ENCODE assay signal across 34 cellular contexts in genomic region chr4:167973513-167973912, GRCh38.
"Had no signal": no experiment of that assay in that cellular context is flagged by ENCODE, and none has a peak within 500 bp of the region (broad histone marks: within the 10 kb centered on the region; RNA-seq: fewer than 3 reads in every experiment).

No MANE protein-coding gene starts in this region.

- ATAC-seq: activated naive CD4-positive, alpha-beta T cell treated with anti-CD3 and anti-CD28 coated beads, Interleukin-2, amount 50 U/mL, for 72 hours; activated naive CD8-positive, alpha-beta T cell treated with anti-CD3 and anti-CD28 coated beads, Interleukin-2, amount 50 U/mL, for 24 hours; activated T-cell treated with anti-CD3 and anti-CD28 coated beads, Interleukin-2, amount 50 U/mL, for 4 hours; activated T-cell treated with anti-CD3 and anti-CD28 coated beads, Interleukin-2, amount 50 U/mL, for 72 hours; activated T-helper 17 cell treated with anti-CD3 and anti-CD28 coated beads, Interleukin-2, amount 50 U/mL, for 72 hours; body of pancreas had no signal

- H3K4me1 Mint-ChIP-seq: activated naive CD4-positive, alpha-beta T cell treated with anti-CD3 and anti-CD28 coated beads, Interleukin-2, amount 10 ng/mL, durations not matched to agents 7 days and 5 days; activated naive CD4-positive, alpha-beta T cell treated with anti-CD3 and anti-CD28 coated beads, Interleukin-2, amount 50 U/mL, for 24 hours; activated naive CD8-positive, alpha-beta T cell treated with anti-CD3 and anti-CD28 coated beads for 36 hours; activated naive CD8-positive, alpha-beta T cell treated with anti-CD3 and anti-CD28 coated beads, Interleukin-2, amount 10 ng/mL, durations not matched to agents 7 days and 5 days; activated naive CD8-positive, alpha-beta T cell treated with anti-CD3 and anti-CD28 coated beads, Interleukin-2, amount 50 U/mL, for 24 hours; activated T-helper 17 cell treated with anti-CD3 and anti-CD28 coated beads, Interleukin-2, amount 50 U/mL, for 72 hours; brain; central memory CD8-positive, alpha-beta T cell had no signal

- H3K36me3 Mint-ChIP-seq: activated naive CD4-positive, alpha-beta T cell treated with anti-CD3 and anti-CD28 coated beads, Interleukin-2, amount 10 ng/mL, durations not matched to agents 7 days and 5 days; activated naive CD4-positive, alpha-beta T cell treated with anti-CD3 and anti-CD28 coated beads, Interleukin-2, amount 50 U/mL, for 24 hours; activated naive CD8-positive, alpha-beta T cell; activated naive CD8-positive, alpha-beta T cell treated with anti-CD3 and anti-CD28 coated beads for 36 hours; activated naive CD8-positive, alpha-beta T cell treated with anti-CD3 and anti-CD28 coated beads, Interleukin-2, amount 10 ng/mL, durations not matched to agents 7 days and 5 days; brain had no signal

- H3K4me3 Mint-ChIP-seq: activated naive CD4-positive, alpha-beta T cell treated with anti-CD3 and anti-CD28 coated beads for 36 hours; activated naive CD4-positive, alpha-beta T cell treated with anti-CD3 and anti-CD28 coated beads, Interleukin-2, amount 10 ng/mL, durations not matched to agents 7 days and 5 days; activated naive CD4-positive, alpha-beta T cell treated with anti-CD3 and anti-CD28 coated beads, Interleukin-2, amount 50 U/mL, for 24 hours; activated naive CD8-positive, alpha-beta T cell; activated naive CD8-positive, alpha-beta T cell treated with anti-CD3 and anti-CD28 coated beads for 36 hours; activated naive CD8-positive, alpha-beta T cell treated with anti-CD3 and anti-CD28 coated beads, Interleukin-2, amount 10 ng/mL, durations not matched to agents 7 days and 5 days; activated naive CD8-positive, alpha-beta T cell treated with anti-CD3 and anti-CD28 coated beads, Interleukin-2, amount 50 U/mL, for 24 hours; activated T-cell treated with anti-CD3 and anti-CD28 coated beads, Interleukin-2, amount 50 U/mL, for 24 hours; activated T-cell treated with anti-CD3 and anti-CD28 coated beads, Interleukin-2, amount 50 U/mL, for 4 hours; activated T-cell treated with anti-CD3 and anti-CD28 coated beads, Interleukin-2, amount 50 U/mL, for 72 hours; activated T-helper 1 cell treated with anti-CD3 and anti-CD28 coated beads, Interleukin-12 subunit alpha, Interleukin-12 subunit beta, Interleukin-2, Interleukin-4 antibody, amounts not matched to agents 30 ng/mL and 10 ng/mL and 1 ng/mL, durations not matched to agents 14 hours and 24 hours and 36 hours; activated T-helper 17 cell treated with anti-CD3 and anti-CD28 coated beads, Interleukin-2, amount 50 U/mL, for 72 hours; brain; central memory CD8-positive, alpha-beta T cell had no signal

- H3K27me3 Mint-ChIP-seq: activated naive CD4-positive, alpha-beta T cell treated with anti-CD3 and anti-CD28 coated beads, Interleukin-2, amount 10 ng/mL, durations not matched to agents 7 days and 5 days; activated naive CD4-positive, alpha-beta T cell treated with anti-CD3 and anti-CD28 coated beads, Interleukin-2, amount 50 U/mL, for 24 hours; activated naive CD8-positive, alpha-beta T cell; activated naive CD8-positive, alpha-beta T cell treated with anti-CD3 and anti-CD28 coated beads for 36 hours; activated naive CD8-positive, alpha-beta T cell treated with anti-CD3 and anti-CD28 coated beads, Interleukin-2, amount 10 ng/mL, durations not matched to agents 7 days and 5 days; activated naive CD8-positive, alpha-beta T cell treated with anti-CD3 and anti-CD28 coated beads, Interleukin-2, amount 50 U/mL, for 24 hours; activated T-cell treated with anti-CD3 and anti-CD28 coated beads, Interleukin-2, amount 50 U/mL, for 24 hours; activated T-helper 17 cell treated with anti-CD3 and anti-CD28 coated beads, Interleukin-2, amount 50 U/mL, for 72 hours; central memory CD8-positive, alpha-beta T cell had no signal

- H3K27ac Mint-ChIP-seq: activated naive CD4-positive, alpha-beta T cell treated with anti-CD3 and anti-CD28 coated beads for 36 hours; activated naive CD4-positive, alpha-beta T cell treated with anti-CD3 and anti-CD28 coated beads, Interleukin-2, amount 10 ng/mL, durations not matched to agents 7 days and 5 days; activated naive CD4-positive, alpha-beta T cell treated with anti-CD3 and anti-CD28 coated beads, Interleukin-2, amount 50 U/mL, for 24 hours; activated naive CD4-positive, alpha-beta T cell treated with anti-CD3 and anti-CD28 coated beads, Interleukin-2, amount 50 U/mL, for 72 hours; activated naive CD8-positive, alpha-beta T cell; activated naive CD8-positive, alpha-beta T cell treated with anti-CD3 and anti-CD28 coated beads for 36 hours; activated naive CD8-positive, alpha-beta T cell treated with anti-CD3 and anti-CD28 coated beads, Interleukin-2, amount 10 ng/mL, durations not matched to agents 7 days and 5 days; activated naive CD8-positive, alpha-beta T cell treated with anti-CD3 and anti-CD28 coated beads, Interleukin-2, amount 50 U/mL, for 24 hours; activated T-cell treated with anti-CD3 and anti-CD28 coated beads, Interleukin-2, amount 50 U/mL, for 24 hours; activated T-cell treated with anti-CD3 and anti-CD28 coated beads, Interleukin-2, amount 50 U/mL, for 72 hours; activated T-helper 1 cell treated with anti-CD3 and anti-CD28 coated beads, Interleukin-12 subunit alpha, Interleukin-12 subunit beta, Interleukin-2, Interleukin-4 antibody, amounts not matched to agents 30 ng/mL and 10 ng/mL and 1 ng/mL, durations not matched to agents 14 hours and 24 hours and 36 hours; activated T-helper 17 cell treated with anti-CD3 and anti-CD28 coated beads, Interleukin-2, amount 50 U/mL, for 72 hours; activated T-helper 2 cell treated with anti-CD3 and anti-CD28 coated beads, Interferon-gamma antibody, Interleukin-2, Interleukin-4, amounts not matched to agents 10 μg/mL and 5 μg/mL and 100 μg/mL, durations not matched to agents 14 hours and 24 hours and 36 hours; brain had no signal

- DNase-seq: activated effector memory CD4-positive, alpha-beta T cell treated with anti-CD3 and anti-CD28 coated beads, Interleukin-2, amount 50 U/mL, for 16 hours; activated effector memory CD4-positive, alpha-beta T cell treated with Interleukin-2 at 50 U/mL for 16 hours; activated gamma-delta T cell; activated gamma-delta T cell treated with Interleukin-2 at 50 U/mL for 16 hours; activated naive CD4-positive, alpha-beta T cell; activated naive CD4-positive, alpha-beta T cell treated with anti-CD3 and anti-CD28 coated beads for 36 hours; activated naive CD4-positive, alpha-beta T cell treated with anti-CD3 and anti-CD28 coated beads, Interleukin-2, amount 10 ng/mL, durations not matched to agents 7 days and 5 days; activated naive CD4-positive, alpha-beta T cell treated with anti-CD3 and anti-CD28 coated beads, Interleukin-2, amount 50 U/mL, for 16 hours; activated naive CD4-positive, alpha-beta T cell treated with Interleukin-2 at 50 U/mL for 16 hours; activated naive CD8-positive, alpha-beta T cell treated with anti-CD3 and anti-CD28 coated beads for 36 hours; activated naive CD8-positive, alpha-beta T cell treated with anti-CD3 and anti-CD28 coated beads, Interleukin-2, amount 10 ng/mL, durations not matched to agents 7 days and 5 days; activated naive CD8-positive, alpha-beta T cell treated with anti-CD3 and anti-CD28 coated beads, Interleukin-2, amount 50 U/mL, for 24 hours; activated T-cell treated with anti-CD3 and anti-CD28 coated beads, Interleukin-2, amount 50 U/mL, for 24 hours; activated T-cell treated with anti-CD3 and anti-CD28 coated beads, Interleukin-2, amount 50 U/mL, for 4 hours; activated T-cell treated with anti-CD3 and anti-CD28 coated beads, Interleukin-2, amount 50 U/mL, for 48 hours; activated T-cell treated with anti-CD3 and anti-CD28 coated beads, Interleukin-2, amount 50 U/mL, for 72 hours; adrenal gland; amniotic stem cell; amygdala; anterior cingulate cortex; aorta; body of pancreas; brain microvascular endothelial cell; caudate nucleus; central memory CD4-positive, alpha-beta T cell; cerebellar nuclear complex had no signal
